ENCODE assay signal across 7 cellular contexts in genomic region chr3:188421151-188421821, GRCh38.
DNase-seq lines count a peak whose midpoint lies in the region; ATAC-seq, FAIRE-seq and TF ChIP-seq lines count a peak whose summit lies in the region.

No MANE protein-coding gene starts in this region.

- peaks cover 0 to 15% (median 0%) of the 10 kb centered on the region in 4 donors for H3K9me3 ChIP-seq in tibial nerve

- peak; percentile 88 for FAIRE-seq in endometrium (lab: Jason Lieb, UNC)

- DNase-seq in tibial nerve (ENCODE audit: low spot score in 2 of 2), result no peak
- no peak for DNase-seq in NCI-H524 treated with DMSO at 0.1 percent for 48 hours (lab: John Stamatoyannopoulos, UW)
- DNase-seq in substantia nigra (lab: John Stamatoyannopoulos, UW), result no peak
- DNase-seq in SHP77 treated with DMSO at 0.1 percent for 48 hours (lab: John Stamatoyannopoulos, UW), result no peak

- peaks cover 0 to 23% (median 12%) of the 10 kb centered on the region in 4 donors for H3K4me1 ChIP-seq in tibial nerve

- no peaks in the 10 kb centered on the region for H3K36me3 ChIP-seq in tibial nerve

- 44 to 47% methylated on average over 2 of the region's 2 CpGs for WGBS in tibial nerve, 2 donors

- peak overlapping the region; percentile 8 to 77 (median 57) for H3K27ac ChIP-seq in tibial nerve
- H3K27ac ChIP-seq in substantia nigra (ENCODE audit: low read depth, low read length, poor library complexity, severe bottlenecking), result no peak overlapping the region

- peak in 1 of 2 donors; percentile 8 for TF ChIP-seq EP300 in tibial nerve (IDR thresholded peaks at IDR 0.05)

- ATAC-seq in GM19455 (IDR thresholded peaks at IDR 0.05; ENCODE audit: unreplicated experiment) (peak; percentile 38), HG03442 (IDR thresholded peaks at IDR 0.05; ENCODE audit: unreplicated experiment) (peak; percentile 19)

- no peak for TF ChIP-seq CTCF in tibial nerve (IDR thresholded peaks at IDR 0.05)

- H3K4me3 ChIP-seq in tibial nerve, result no peak overlapping the region

- no peak for TF ChIP-seq POLR2A in tibial nerve (IDR thresholded peaks at IDR 0.05)

- no peaks in the 10 kb centered on the region for H3K27me3 ChIP-seq in tibial nerve
